In the genomic region with DNA sequence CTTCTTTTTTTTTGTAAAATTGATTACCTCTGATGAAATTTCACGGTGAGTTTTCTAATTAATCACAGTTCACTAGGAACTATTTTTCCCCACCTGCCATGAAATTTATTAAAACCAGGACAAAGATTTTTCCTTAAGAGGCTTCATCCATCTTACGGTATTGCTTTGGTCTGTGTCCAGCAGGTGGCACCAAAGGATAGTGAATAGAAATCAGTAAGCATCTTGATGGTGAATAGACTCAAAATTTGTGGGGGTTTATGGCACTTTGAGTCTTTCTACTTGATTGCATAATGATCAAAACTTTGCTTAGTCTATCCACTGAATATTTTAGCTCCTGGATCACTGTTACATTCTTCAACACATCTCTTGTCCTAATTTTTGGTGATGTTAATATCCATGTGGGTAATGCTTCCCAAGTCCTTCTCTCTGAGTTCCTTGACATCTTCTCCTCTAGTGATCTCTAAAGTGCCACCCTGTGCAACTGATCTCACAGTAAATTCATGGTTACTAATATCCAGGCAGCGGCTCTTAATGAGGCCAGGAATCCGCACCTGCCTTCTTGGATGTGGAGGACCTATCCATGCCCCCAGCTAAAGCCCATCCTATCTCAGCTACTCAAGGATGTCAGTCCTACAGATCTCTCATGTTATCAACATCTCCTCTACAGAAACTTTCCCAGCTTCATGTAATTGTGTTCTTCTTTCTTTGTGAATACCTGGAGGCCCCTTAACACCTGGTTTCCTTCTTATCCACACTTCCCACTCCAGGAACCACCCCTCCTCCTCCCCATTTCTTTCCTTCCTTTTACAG, we compare ENCODE assay signal across 8 cellular contexts. TPM values are rescaled to one million over a fixed set of nuclear protein-coding genes. Genes with fewer than 3 reads are reported as not detected.
DNase-seq lines count a peak whose midpoint lies in the region; ATAC-seq, FAIRE-seq and TF ChIP-seq lines count a peak whose summit lies in the region.

No MANE protein-coding gene starts in this region.

- no peak overlapping the region for H3K27ac ChIP-seq in parathyroid adenoma
- no peak overlapping the region for H3K27ac ChIP-seq in uterus

- H2AFZ ChIP-seq in parathyroid adenoma: no peak overlapping the region

- FAIRE-seq in GM12891 (lab: Jason Lieb, UNC): peak; percentile 66

- TF ChIP-seq CTCF in parathyroid adenoma (IDR thresholded peaks at IDR 0.05) (peak; percentile 79), uterus (IDR thresholded peaks at IDR 0.05) (peak; percentile 71 to 89 (median 82))

- H3K4me2 ChIP-seq in parathyroid adenoma (ENCODE audit: low read length): no peak overlapping the region

- H3K9me3 ChIP-seq in parathyroid adenoma (ENCODE audit: control insufficient read depth, low read length): peaks cover 6% of the 10 kb centered on the region
- H3K9me3 ChIP-seq in uterus: no peaks in the 10 kb centered on the region

- intact Hi-C loops in uterus (cut with DNase I; ENCODE audit: low total_unique reads): loop anchor here (10.0 kb wide), 1 partner anchor 428 kb away; no protein-coding TSS in a partner anchor

- H3K4me1 ChIP-seq in parathyroid adenoma: no peaks in the 10 kb centered on the region
- no peaks in the 10 kb centered on the region for H3K4me1 ChIP-seq in uterus

- no peak overlapping the region for H3K4me3 ChIP-seq in parathyroid adenoma (ENCODE audit: low read depth, low read length)
- no peak overlapping the region for H3K4me3 ChIP-seq in uterus

- H3K79me2 ChIP-seq in parathyroid adenoma: no peaks in the 10 kb centered on the region

- no peak overlapping the region for H3K9ac ChIP-seq in parathyroid adenoma

- H3K36me3 ChIP-seq in parathyroid adenoma (ENCODE audit: control insufficient read depth, insufficient read depth, low read length) (no peaks in the 10 kb centered on the region), uterus (no peaks in the 10 kb centered on the region)

- TF ChIP-seq POLR2A in GM12891 (IDR thresholded peaks at IDR 0.05; ENCODE audit: low read depth, low read length): no peak
- no peak for TF ChIP-seq POLR2A in uterus (IDR thresholded peaks at IDR 0.05)

- DNase-seq in GM12891 (ENCODE audit: insufficient read length, low spot score) (peak; percentile 15), M059J (ENCODE audit: low read depth) (peak; percentile 83), SHP77 treated with DMSO at 0.1 percent for 48 hours (lab: John Stamatoyannopoulos, UW) (peak; percentile 29), foreskin melanocyte (peak; percentile 48), uterus (peak; percentile 53 to 79)
- peak; percentile 6 for DNase-seq in activated effector memory CD4-positive, alpha-beta T cell treated with Interleukin-2 at 50 U/mL for 16 hours

- ATAC-seq in HG03280 (IDR thresholded peaks at IDR 0.05; ENCODE audit: unreplicated experiment): no peak

- no peaks in the 10 kb centered on the region for H3K27me3 ChIP-seq in parathyroid adenoma (ENCODE audit: control insufficient read depth, insufficient read depth, low read length)
- no peaks in the 10 kb centered on the region for H3K27me3 ChIP-seq in uterus

TF ChIP-seq in GM12891, 5 proteins besides CTCF, POLR2A, EP300 and RAD21:
- no peak for TF ChIP-seq TAF1 (IDR thresholded peaks at IDR 0.05; ENCODE audit: low read depth, low read length)

RNA-seq across cellular contexts. Expression of a gene that starts 54.5 kb away (rescaled TPM):
- polyA plus RNA-seq in GM12891 (2012; ENCODE audit: low read depth, missing spikeins): not detected
- total RNA-seq in M059J (2014; rRNA removed; shearing (Covaris generic)): not detected in 2 replicates
- total RNA-seq in uterus: 1 to 10 TPM in 1 of 4 donors, not detected in 3; 1.4 TPM

Comparison
In these comparisons a context has a peak if more than half of its experiments do, and no peak if none do; other contexts are left out.
1. DNase-seq: peak in every context shown above with its lines; median percentile 83 in M059J; 66 in uterus; 48 in foreskin melanocyte; 29 in SHP77 treated with DMSO at 0.1 percent for 48 hours; 15 in GM12891; 6 in activated effector memory CD4-positive, alpha-beta T cell treated with Interleukin-2 at 50 U/mL for 16 hours.